In the genomic region with DNA sequence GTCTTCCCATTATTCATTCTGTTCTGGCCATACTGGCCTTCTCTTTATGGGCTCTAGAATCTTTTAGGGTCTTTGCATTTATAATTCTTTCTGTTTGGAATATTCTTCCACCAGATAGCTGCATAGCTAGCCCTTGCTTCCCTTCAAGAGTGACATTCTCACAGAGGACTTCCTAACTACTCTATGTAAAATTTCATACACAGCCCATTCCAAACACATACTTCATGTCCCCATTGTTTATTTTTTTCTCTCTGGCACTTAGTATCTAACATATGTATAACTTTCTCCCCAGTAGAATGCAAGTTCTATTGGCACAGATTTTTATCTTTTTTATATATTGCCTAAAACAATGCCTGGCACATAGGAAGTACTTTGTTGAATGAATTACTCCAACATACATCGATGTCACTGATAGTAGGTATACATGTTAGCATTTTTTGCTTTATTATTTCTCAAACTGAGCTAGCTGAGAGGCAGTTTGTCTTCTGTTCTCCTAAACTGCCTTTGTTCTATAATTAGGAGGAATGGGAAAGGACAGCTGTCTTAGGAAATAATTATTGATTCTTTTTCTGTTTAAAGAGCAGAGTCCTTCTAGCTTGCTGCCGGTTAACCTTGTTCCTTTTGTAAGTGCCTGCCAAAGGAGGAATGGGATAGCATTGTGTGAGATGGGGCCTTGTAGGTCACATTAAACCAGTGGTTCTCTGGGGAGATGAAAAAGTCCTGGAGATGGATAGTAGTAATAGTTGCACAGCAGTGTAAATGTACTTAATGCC, we compare ENCODE assay signal across 21 cellular contexts. TPM values are rescaled to one million over a fixed set of nuclear protein-coding genes. Genes with fewer than 3 reads are reported as not detected.
DNase-seq lines count a peak whose midpoint lies in the region; ATAC-seq and TF ChIP-seq lines count a peak whose summit lies in the region.
"Had no signal": no experiment of that assay in that cellular context is flagged by ENCODE, and none has a peak within 500 bp of the region (broad histone marks: within the 10 kb centered on the region; RNA-seq: fewer than 3 reads in every experiment).

No MANE protein-coding gene starts in this region.

- TF ChIP-seq CTCF in cardiac muscle cell (IDR thresholded peaks at IDR 0.05; ENCODE audit: low read depth, low read length) = no peak
- TF ChIP-seq CTCF in heart left ventricle (IDR thresholded peaks at IDR 0.05) = no peak
- TF ChIP-seq CTCF in adrenal gland (IDR thresholded peaks at IDR 0.05) = no peak
- TF ChIP-seq CTCF in right lobe of liver (IDR thresholded peaks at IDR 0.05) = no peak
- TF ChIP-seq CTCF in type B pancreatic cell (conservative IDR thresholded peaks at IDR 0.05) = no peak

- peaks cover 12% of the 10 kb centered on the region for H3K36me3 Mint-ChIP-seq in type B pancreatic cell

- no peaks in the 10 kb centered on the region for H3K27me3 Mint-ChIP-seq in type B pancreatic cell
- H3K27me3 Mint-ChIP-seq: CD8-positive, alpha-beta memory T cell had no signal

- H3K27ac Mint-ChIP-seq in type B pancreatic cell = no peak overlapping the region

- H3K9me3 Mint-ChIP-seq in type B pancreatic cell = no peaks in the 10 kb centered on the region
- H3K9me3 Mint-ChIP-seq: CD8-positive, alpha-beta memory T cell had no signal

- H3K27me3 ChIP-seq in cardiac muscle cell = no peaks in the 10 kb centered on the region
- H3K27me3 ChIP-seq in heart left ventricle = no peaks in the 10 kb centered on the region
- H3K27me3 ChIP-seq in adrenal gland = no peaks in the 10 kb centered on the region
- H3K27me3 ChIP-seq in right lobe of liver = no peaks in the 10 kb centered on the region
- H3K27me3 ChIP-seq: BLaER1 treated with 17β-estradiol and CSF1 and Interleukin-3, amounts not matched to agents 10 nM and 100 nM had no signal

- H3K27ac ChIP-seq in cardiac muscle cell (peak overlapping the region; percentile 53), heart left ventricle (peak overlapping the region in 2 of 12 donors; percentile 1 to 26), adrenal gland (peak overlapping the region in 3 of 5 donors; percentile 42 to 60 (median 47)), right lobe of liver (peak overlapping the region in 2 of 3 donors; percentile 28 to 65)
- H3K27ac ChIP-seq: BLaER1 treated with 17β-estradiol and CSF1 and Interleukin-3, amounts not matched to agents 10 nM and 100 nM had no signal

- H3K36me3 ChIP-seq in cardiac muscle cell = peaks cover 5% of the 10 kb centered on the region
- peaks cover 0 to 5% (median 0%) of the 10 kb centered on the region in 9 donors for H3K36me3 ChIP-seq in heart left ventricle
- H3K36me3 ChIP-seq in adrenal gland (replicated peaks in 1 of 2) = no peaks in the 10 kb centered on the region
- no peaks in the 10 kb centered on the region for H3K36me3 ChIP-seq in right lobe of liver

- H3K9me3 ChIP-seq in cardiac muscle cell (ENCODE audit: low read depth) = no peaks in the 10 kb centered on the region
- no peaks in the 10 kb centered on the region for H3K9me3 ChIP-seq in heart left ventricle
- H3K9me3 ChIP-seq in adrenal gland (replicated peaks in 1 of 3) = no peaks in the 10 kb centered on the region
- H3K9me3 ChIP-seq in right lobe of liver = no peaks in the 10 kb centered on the region
- H3K9me3 ChIP-seq: BLaER1 treated with 17β-estradiol and CSF1 and Interleukin-3, amounts not matched to agents 10 nM and 100 nM; SK-N-SH had no signal

- H3K4me1 Mint-ChIP-seq in type B pancreatic cell (ENCODE audit: unreplicated experiment) = peaks cover 4% of the 10 kb centered on the region

- peaks cover 2% of the 10 kb centered on the region for H3K4me1 ChIP-seq in cardiac muscle cell (ENCODE audit: low read depth)
- H3K4me1 ChIP-seq in heart left ventricle = peaks cover 0 to 34% (median 15%) of the 10 kb centered on the region in 12 donors
- H3K4me1 ChIP-seq in adrenal gland (replicated peaks in 1 of 2) = peaks cover 17 to 36% of the 10 kb centered on the region in 2 donors
- H3K4me1 ChIP-seq in right lobe of liver = peaks cover 0 to 52% (median 24%) of the 10 kb centered on the region in 4 donors

- TF ChIP-seq POLR2A in heart left ventricle (IDR thresholded peaks at IDR 0.05) = no peak
- no peak for TF ChIP-seq POLR2A in adrenal gland (IDR thresholded peaks at IDR 0.05)
- no peak for TF ChIP-seq POLR2A in right lobe of liver (IDR thresholded peaks at IDR 0.05)

- H3K4me3 ChIP-seq in cardiac muscle cell = no peak overlapping the region
- H3K4me3 ChIP-seq in heart left ventricle = no peak overlapping the region
- H3K4me3 ChIP-seq in adrenal gland = no peak overlapping the region
- H3K4me3 ChIP-seq in right lobe of liver = no peak overlapping the region
- H3K4me3 ChIP-seq: BLaER1 treated with 17β-estradiol and CSF1 and Interleukin-3, amounts not matched to agents 10 nM and 100 nM had no signal

- WGBS in heart left ventricle, 4 donors = 63 to 82% (median 74%) methylated on average over 2 of the region's 2 CpGs
- 8 to 57% (median 52%) methylated on average over 2 of the region's 2 CpGs for WGBS in adrenal gland, 4 donors
- 34% methylated on average over 2 of the region's 2 CpGs for WGBS in right lobe of liver (ENCODE audit: insufficient coverage, low coverage, low lambda C conversion rate, missing lambda C conversion rate)

- DNase-seq in cardiac muscle cell (ENCODE audit: low read depth in 1 of 2, low spot score in 1 of 2) (no peak), heart left ventricle (no peak), adrenal gland (no peak), right lobe of liver (no peak), type B pancreatic cell (ENCODE audit: extremely low spot score, unreplicated experiment) (no peak), NAMALWA (ENCODE audit: low spot score) (no peak)
- DNase-seq: CD8-positive, alpha-beta memory T cell; DMS53; GOT3; KG1; NCI-H1417 treated with DMSO at 0.1 percent for 48 hours; NCI-H2029; NCI-H2171 treated with DMSO at 0.1 percent for 48 hours; NCI-H446; NCI-H69; Right ventricle myocardium superior; SK-N-SH had no signal

- ATAC-seq in heart left ventricle (no peak), right lobe of liver (peak; percentile 72 to 90 (median 82)), GM21360 (IDR thresholded peaks at IDR 0.05; ENCODE audit: unreplicated experiment) (no peak), HG03520 (IDR thresholded peaks at IDR 0.05; ENCODE audit: unreplicated experiment) (no peak)
- ATAC-seq: HCT116 had no signal

- intact Hi-C loops in heart left ventricle (cut with DNase I) (loop anchor here in 8 of 10 donors (1.0 to 10.0 kb wide), 4 partner anchors 285 to 293 kb away; a partner anchor contains a TSS), adrenal gland (cut with DNase I) (no loop called here), right lobe of liver (cut with DNase I) (no loop called here)

- peak overlapping the region; percentile 27 for H3K4me3 Mint-ChIP-seq in type B pancreatic cell
- H3K4me3 Mint-ChIP-seq: CD8-positive, alpha-beta memory T cell had no signal

RNA-seq across cellular contexts. Expression of a gene that starts 7.9 kb away (rescaled TPM):
- total RNA-seq in cardiac muscle cell (182 and 209 TPM in 2 replicates), heart left ventricle (100 to 1,000 TPM in 6 of 9 donors, 10 to 100 TPM in 3; 46.7 to 135 (median 108) TPM), adrenal gland (100 to 1,000 TPM in 1 of 8 donors, 10 to 100 TPM in 7; 36.2 to 158 (median 67.7) TPM), right lobe of liver (10 to 100 TPM; 26.9 to 57.0 (median 51.5) TPM), type B pancreatic cell (ENCODE audit: low replicate concordance) (68.8 and 230 TPM in 2 replicates)
- polyA plus RNA-seq in cardiac muscle cell (613 and 642 TPM in 2 replicates), heart left ventricle (100 to 1,000 TPM; 109 to 269 TPM), adrenal gland (100 to 1,000 TPM in 2 of 3 donors, 10 to 100 TPM in 1; 96.0 to 287 (median 269) TPM)

RNA-seq across cellular contexts. Expression of a gene that starts 8.8 kb away (rescaled TPM):
- total RNA-seq in cardiac muscle cell (54.8 and 60.7 TPM in 2 replicates), heart left ventricle (10 to 100 TPM; 15.1 to 37.6 (median 22.4) TPM), adrenal gland (10 to 100 TPM; 10.6 to 44.4 (median 32.5) TPM), right lobe of liver (10 to 100 TPM; 21.3 to 36.0 (median 27.1) TPM), type B pancreatic cell (ENCODE audit: low replicate concordance) (39.8 and 44.9 TPM in 2 replicates)
- polyA plus RNA-seq in cardiac muscle cell (79.8 and 81.5 TPM in 2 replicates), heart left ventricle (10 to 100 TPM; 44.9 to 73.8 TPM), adrenal gland (100 to 1,000 TPM in 1 of 3 donors, 10 to 100 TPM in 2; 49.8 to 118 (median 57.4) TPM)

RNA-seq across cellular contexts. Expression of a gene that starts 24.0 kb away (rescaled TPM):
- total RNA-seq in cardiac muscle cell (3.1 and 4.9 TPM in 2 replicates), heart left ventricle (1 to 10 TPM; 1.8 to 4.9 (median 2.9) TPM), adrenal gland (10 to 100 TPM in 1 of 8 donors, 1 to 10 TPM in 7; 3.6 to 10.3 (median 6.7) TPM), right lobe of liver (1 to 10 TPM; 1.4 to 4.0 (median 2.1) TPM), type B pancreatic cell (ENCODE audit: low replicate concordance) (6.2 and 8.2 TPM in 2 replicates)
- polyA plus RNA-seq in cardiac muscle cell (3.9 and 4.2 TPM in 2 replicates), heart left ventricle (1 to 10 TPM; 1.3 to 2.0 TPM), adrenal gland (1 to 10 TPM; 3.0 to 7.9 (median 3.3) TPM)

Comparison
In these comparisons a context has a peak if more than half of its experiments do, and no peak if none do; other contexts are left out.
1. ATAC-seq: peak in right lobe of liver (4 of 4); none in heart left ventricle (0 of 4), GM21360 (single experiment) and HG03520 (single experiment).
2. intact Hi-C loops: an anchor here in heart left ventricle (1.0 to 10.0 kb wide); none called in adrenal gland and right lobe of liver.